ENCODE assay signal across 26 cellular contexts in genomic region chr10:99894613-99895012, GRCh38.
DNase-seq lines count a peak whose midpoint lies in the region; ATAC-seq, FAIRE-seq and TF ChIP-seq lines count a peak whose summit lies in the region.
"Had no signal": no experiment of that assay in that cellular context is flagged by ENCODE, and none has a peak within 500 bp of the region (broad histone marks: within the 10 kb centered on the region; RNA-seq: fewer than 3 reads in every experiment).

No MANE protein-coding gene starts in this region.

- TF ChIP-seq POLR2A in GM12891 (IDR thresholded peaks at IDR 0.05; ENCODE audit: low read depth, low read length), result no peak

- H2AFZ ChIP-seq in PC-3 (ENCODE audit: low read length), result no peak overlapping the region

- H3K27ac ChIP-seq in HEK293 (ENCODE audit: extremely low read depth, low read depth, low read length), result no peak overlapping the region
- H3K27ac ChIP-seq in PC-3 (ENCODE audit: low read length), result no peak overlapping the region
- H3K27ac ChIP-seq: BLaER1 had no signal

- peaks cover 43 to 64% of the 10 kb centered on the region in 2 experiments for H3K36me3 ChIP-seq in HEK293 (ENCODE audit: control insufficient read depth in 2 of 2, insufficient read depth in 1 of 2, low read length in 2 of 2)
- peaks cover 4% of the 10 kb centered on the region for H3K36me3 ChIP-seq in PC-3 (ENCODE audit: low read depth, low read length)
- peaks cover 11% of the 10 kb centered on the region for H3K36me3 ChIP-seq in bronchial epithelial cell (ENCODE audit: control insufficient read depth, insufficient read depth, low read length)
- H3K36me3 ChIP-seq: BE2C had no signal

- no peaks in the 10 kb centered on the region for H3F3A ChIP-seq in PC-3 (ENCODE audit: low read length, unreplicated experiment)

- H3K9ac ChIP-seq in PC-3 (ENCODE audit: low read length), result no peak overlapping the region
- H3K9ac ChIP-seq: BLaER1 had no signal

- FAIRE-seq in GM12891 (lab: Jason Lieb, UNC) (peak; percentile 51), bronchial epithelial cell (lab: Jason Lieb, UNC) (no peak)
- FAIRE-seq: A204.1, G401.6, GM12892, GM18507, GM19239 had no signal

- H3K9me3 ChIP-seq in HEK293 (ENCODE audit: control insufficient read depth, insufficient read depth, low read depth, low read length), result no peaks in the 10 kb centered on the region
- H3K9me3 ChIP-seq in PC-3 (ENCODE audit: low read length), result no peaks in the 10 kb centered on the region
- H3K9me3 ChIP-seq: BE2C had no signal

- H3K27me3 ChIP-seq in PC-3 (ENCODE audit: low read length), result no peaks in the 10 kb centered on the region
- H3K27me3 ChIP-seq in bronchial epithelial cell (ENCODE audit: control insufficient read depth, insufficient read depth, low read length), result no peaks in the 10 kb centered on the region
- H3K27me3 ChIP-seq: BE2C, BLaER1 had no signal

- BruUV-seq in PC-3 (replicated peaks; lab: Mats Ljungman, UMichigan), result no TSS peak

- CTCF ChIA-PET in HEK293 (lab: Yijun Ruan, JAX) (no interaction called here), PC-3 (lab: Charles Lee) (interaction anchor here (0.6 kb wide), 1 partner anchor 16 kb away, joined by 4 read pairs; no protein-coding TSS in a partner anchor)

- no peaks in the 10 kb centered on the region for H4K20me1 ChIP-seq in PC-3 (ENCODE audit: low read length)
- H4K20me1 ChIP-seq: BLaER1 had no signal

- no peak for ATAC-seq in PC-3
- no peak for ATAC-seq in sciatic nerve
- no peak for ATAC-seq in HG03342 (IDR thresholded peaks at IDR 0.05; ENCODE audit: unreplicated experiment)

- no peak overlapping the region for H3K4me2 ChIP-seq in PC-3 (ENCODE audit: low read length)
- H3K4me2 ChIP-seq: BLaER1 had no signal

- H3K4me1 ChIP-seq in HEK293 (ENCODE audit: control insufficient read depth, insufficient read depth, low read length), result no peaks in the 10 kb centered on the region
- no peaks in the 10 kb centered on the region for H3K4me1 ChIP-seq in PC-3 (ENCODE audit: insufficient read depth, low read length)
- H3K4me1 ChIP-seq: BE2C, BLaER1 had no signal

- POLR2A ChIA-PET in HEK293 (lab: Yijun Ruan, JAX) (no interaction called here), PC-3 (lab: Charles Lee; ENCODE audit: unreplicated experiment) (no interaction called here)

- no peaks in the 10 kb centered on the region for H3K79me2 ChIP-seq in PC-3 (ENCODE audit: low read length)

- intact Hi-C loops in PC-3 (cut with micrococcal nuclease) (no loop called here), sciatic nerve (cut with DNase I) (no loop called here)

- H3K4me3 ChIP-seq in HEK293 (ENCODE audit: low read depth, low read length) (no peak overlapping the region), PC-3 (ENCODE audit: low read length) (no peak overlapping the region), bronchial epithelial cell (ENCODE audit: low read depth, low read length) (no peak overlapping the region)
- H3K4me3 ChIP-seq: BLaER1 had no signal

- DNase-seq in GM12891 (ENCODE audit: insufficient read length, low spot score) (no peak), PC-3 (peak; percentile 13), bronchial epithelial cell (ENCODE audit: low read depth) (peak; percentile 5), sciatic nerve (ENCODE audit: low spot score) (no peak), NCI-H510A (lab: John Stamatoyannopoulos, UW) (no peak)
- no peak for DNase-seq in stimulated activated CD4-positive, alpha-beta T cell treated with anti-CD3 and anti-CD28 coated beads, Interleukin-1b, Interleukin-23, amount 100 ng/mL, for 48 hours
- DNase-seq: 8988T; ACHN; BE2C; C1 segment of cervical spinal cord; CD4-positive, alpha-beta memory T cell; CD4-positive, CD25-positive, alpha-beta regulatory T cell; CD8-positive, alpha-beta memory T cell; COR-L47; DMS79; DND-41; EL; GF-D8 had no signal

- H3K9me2 ChIP-seq in PC-3 (replicated peaks; ENCODE audit: low read length), result no peaks in the 10 kb centered on the region

- TF ChIP-seq CTCF in HEK293 (tag by site-specific recombination; IDR thresholded peaks at IDR 0.05) (no peak), PC-3 (conservative IDR thresholded peaks at IDR 0.05; ENCODE audit: low read depth, low read length) (no peak), bronchial epithelial cell (IDR thresholded peaks at IDR 0.05; ENCODE audit: insufficient read depth, low read length, severe bottlenecking) (no peak)

TF ChIP-seq in GM12891, 5 proteins besides CTCF, POLR2A, EP300 and RAD21:
- TF ChIP-seq PAX5 (IDR thresholded peaks at IDR 0.05; ENCODE audit: insufficient read depth, low read length, severe bottlenecking), result no peak
- no peak for TF ChIP-seq POU2F2 (IDR thresholded peaks at IDR 0.05; ENCODE audit: low read depth, low read length)
- TF ChIP-seq TAF1 (IDR thresholded peaks at IDR 0.05; ENCODE audit: low read depth, low read length), result no peak
- TF ChIP-seq POLR2AphosphoS5 (IDR thresholded peaks at IDR 0.05; ENCODE audit: low read depth, low read length), result no peak
- TF ChIP-seq SPI1 (IDR thresholded peaks at IDR 0.05; ENCODE audit: low read depth, low read length), result no peak

TF ChIP-seq in HEK293, 187 proteins besides CTCF, POLR2A, EP300 and RAD21:
- TF ChIP-seq ZNF664 (tag by site-specific recombination; IDR thresholded peaks at IDR 0.05) (peak; percentile 92), ZBTB11 (tag by site-specific recombination; conservative IDR thresholded peaks at IDR 0.05; ENCODE audit: low read depth) (no peak)

Comparison
In these comparisons a context has a peak if more than half of its experiments do, and no peak if none do; other contexts are left out.
1. DNase-seq: peak in PC-3 (single experiment) and bronchial epithelial cell (single experiment); none in GM12891 (single experiment), sciatic nerve (single experiment), NCI-H510A (single experiment) and stimulated activated CD4-positive, alpha-beta T cell treated with anti-CD3 and anti-CD28 coated beads, Interleukin-1b, Interleukin-23, amount 100 ng/mL, for 48 hours (single experiment).